16 cellular contexts compared by ENCODE assay signal in the genomic region with DNA sequence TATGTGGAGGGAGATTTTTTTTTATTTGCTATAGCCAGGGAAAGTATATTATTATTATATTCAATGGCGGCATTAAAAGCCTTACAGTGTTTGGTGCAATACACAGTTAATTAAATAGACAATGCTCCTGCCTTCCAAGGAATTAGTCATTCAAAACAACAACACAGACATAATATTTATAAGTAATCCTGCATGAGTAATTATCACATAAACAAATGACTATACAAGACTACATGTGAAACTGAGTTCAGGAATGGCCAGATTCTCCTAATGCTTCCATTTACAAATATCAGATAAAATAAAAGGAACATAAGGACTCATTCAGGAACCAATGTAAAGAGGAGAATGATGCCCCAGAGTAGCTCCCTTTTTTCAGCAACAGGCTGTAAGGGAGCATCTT. TPM values are rescaled to one million over a fixed set of nuclear protein-coding genes. Genes with fewer than 3 reads are reported as not detected.
DNase-seq lines count a peak whose midpoint lies in the region; FAIRE-seq and TF ChIP-seq lines count a peak whose summit lies in the region.
"Had no signal": no experiment of that assay in that cellular context is flagged by ENCODE, and none has a peak within 500 bp of the region (broad histone marks: within the 10 kb centered on the region; RNA-seq: fewer than 3 reads in every experiment).

No MANE protein-coding gene starts in this region.

- POLR2A ChIA-PET in SK-N-SH (lab: Yijun Ruan, JAX) (interaction anchor here (1.6 kb wide), 1 partner anchor 10 kb away, joined by 7 read pairs; the partner anchor contains the start of gene RC3H1), A673 (lab: Charles Lee; ENCODE audit: low non-redundant PET) (no interaction called here)

- no peaks in the 10 kb centered on the region for H3K4me1 Mint-ChIP-seq in Calu3 (ENCODE audit: low read depth, unreplicated experiment)
- H3K4me1 Mint-ChIP-seq: B cell; CD4-positive, alpha-beta memory T cell had no signal

- H3K27ac Mint-ChIP-seq in Calu3 (ENCODE audit: unreplicated experiment): no peak overlapping the region
- H3K27ac Mint-ChIP-seq: B cell; CD4-positive, alpha-beta memory T cell had no signal

- no peaks in the 10 kb centered on the region for H3K27me3 ChIP-seq in bronchial epithelial cell (ENCODE audit: control insufficient read depth, insufficient read depth, low read length)
- no peaks in the 10 kb centered on the region for H3K27me3 ChIP-seq in SK-N-SH (ENCODE audit: insufficient read depth)
- no peaks in the 10 kb centered on the region for H3K27me3 ChIP-seq in A673 (replicated peaks; ENCODE audit: insufficient read depth, low read depth, low read length, poor library complexity)

- no peaks in the 10 kb centered on the region; a peak in 1 of 4 replicates for H3K4me1 ChIP-seq in SK-N-SH (ENCODE audit: control insufficient read depth in 1 of 2, insufficient read depth in 2 of 2, low read depth in 1 of 2, low read length in 1 of 2)
- H3K4me1 ChIP-seq in A673 (ENCODE audit: insufficient read depth, low read length, poor library complexity, severe bottlenecking): peaks cover 8% of the 10 kb centered on the region

- TF ChIP-seq RAD21 in SK-N-SH (IDR thresholded peaks at IDR 0.05; ENCODE audit: low read length): no peak

- no TSS peak for BruUV-seq in A673 (replicated peaks; lab: Mats Ljungman, UMichigan)
- no TSS peak for BruUV-seq in Calu3 (replicated peaks; lab: Mats Ljungman, UMichigan)

- H2AFZ ChIP-seq in SK-N-SH (ENCODE audit: low read depth): no peak overlapping the region

- no peak overlapping the region for H3K9ac ChIP-seq in SK-N-SH

- H3K4me3 Mint-ChIP-seq in Calu3 (ENCODE audit: low read depth, unreplicated experiment): no peak overlapping the region
- H3K4me3 Mint-ChIP-seq: B cell; CD4-positive, alpha-beta memory T cell had no signal

- no peak for TF ChIP-seq CTCF in bronchial epithelial cell (IDR thresholded peaks at IDR 0.05; ENCODE audit: insufficient read depth, low read length, severe bottlenecking)
- TF ChIP-seq CTCF in SK-N-SH (IDR thresholded peaks at IDR 0.05): no peak
- no peak for TF ChIP-seq CTCF in A673 (conservative IDR thresholded peaks at IDR 0.05; ENCODE audit: low read depth, low read length)
- no peak for TF ChIP-seq CTCF in Calu3 (IDR thresholded peaks at IDR 0.05; ENCODE audit: unreplicated experiment)

- intact Hi-C loops in A673 (cut with micrococcal nuclease; ENCODE audit: unreplicated experiment) (no loop called here), Calu3 (cut with micrococcal nuclease; ENCODE audit: unreplicated experiment) (no loop called here)

- H3K27ac ChIP-seq in SK-N-SH (ENCODE audit: low read depth in 2 of 2, low read length in 1 of 2) (no peak overlapping the region), A673 (ENCODE audit: low read depth, low read length, poor library complexity, severe bottlenecking) (no peak overlapping the region)
- H3K27ac ChIP-seq: 22Rv1 had no signal

- H3K36me3 ChIP-seq in bronchial epithelial cell (ENCODE audit: control insufficient read depth, insufficient read depth, low read length) (no peaks in the 10 kb centered on the region), SK-N-SH (replicated peaks in 1 of 2; ENCODE audit: control insufficient read depth in 1 of 2, insufficient read depth in 2 of 2, low read length in 1 of 2) (no peaks in the 10 kb centered on the region), A673 (ENCODE audit: insufficient read depth, low read length, poor library complexity, severe bottlenecking) (no peaks in the 10 kb centered on the region)

- DNase-seq in AG08395 (ENCODE audit: low spot score) (peak; percentile 3), HCEC 1CT (peak; percentile 65), bronchial epithelial cell (ENCODE audit: low read depth) (peak; percentile 38), iris pigment epithelial cell (ENCODE audit: low read depth) (peak; percentile 35), HTR-8/SVneo (ENCODE audit: insufficient read length, low spot score) (no peak), SK-N-SH (no peak), A673 (ENCODE audit: low spot score) (no peak), Calu3 (no peak)
- DNase-seq: C1 segment of cervical spinal cord; CD4-positive, alpha-beta memory T cell; DND-41; GF-D8; H7 had no signal

- no peaks in the 10 kb centered on the region for H3F3A ChIP-seq in SK-N-SH (replicated peaks; ENCODE audit: insufficient read depth)

- H3K9me2 ChIP-seq in SK-N-SH: no peaks in the 10 kb centered on the region

- H3K27me3 Mint-ChIP-seq in Calu3 (ENCODE audit: unreplicated experiment): no peaks in the 10 kb centered on the region

- no peaks in the 10 kb centered on the region for H3K9me3 Mint-ChIP-seq in Calu3 (ENCODE audit: low read depth, unreplicated experiment)
- H3K9me3 Mint-ChIP-seq: CD4-positive, alpha-beta memory T cell had no signal

- H3K36me3 Mint-ChIP-seq in Calu3 (ENCODE audit: insufficient read depth, unreplicated experiment): no peaks in the 10 kb centered on the region
- H3K36me3 Mint-ChIP-seq: CD4-positive, alpha-beta memory T cell had no signal

- CTCF ChIA-PET in SK-N-SH (lab: Yijun Ruan, JAX) (no interaction called here), A673 (lab: Charles Lee) (no interaction called here), Calu3 (lab: Charles Lee) (no interaction called here)

- 93% methylated on average over 1 of the region's 1 CpG for WGBS in SK-N-SH (ENCODE audit: low lambda C conversion rate)

- H3K9me3 ChIP-seq in SK-N-SH (no peaks in the 10 kb centered on the region), A673 (ENCODE audit: low read depth, low read length, poor library complexity, severe bottlenecking) (no peaks in the 10 kb centered on the region)

- H3K4me2 ChIP-seq in SK-N-SH: no peak overlapping the region

- H4K20me1 ChIP-seq in SK-N-SH (ENCODE audit: insufficient read depth): no peaks in the 10 kb centered on the region

- H3K4me3 ChIP-seq in bronchial epithelial cell (ENCODE audit: low read depth, low read length) (no peak overlapping the region), SK-N-SH (ENCODE audit: low read depth in 2 of 2, low read length in 1 of 2) (no peak overlapping the region), A673 (ENCODE audit: low read depth, low read length, poor library complexity, severe bottlenecking) (no peak overlapping the region)

- H3K79me2 ChIP-seq in SK-N-SH (ENCODE audit: insufficient read depth): no peaks in the 10 kb centered on the region

- FAIRE-seq in bronchial epithelial cell (lab: Jason Lieb, UNC) (no peak), HTR-8/SVneo (lab: Jason Lieb, UNC) (no peak)
- FAIRE-seq: HepG2 had no signal

- TF ChIP-seq EP300 in SK-N-SH (IDR thresholded peaks at IDR 0.05; ENCODE audit: borderline replicate concordance in 1 of 2, low read depth in 1 of 2, low read length in 1 of 2): no peak

TF ChIP-seq in SK-N-SH, 30 proteins besides CTCF, POLR2A, EP300 and RAD21:
- no peak for TF ChIP-seq YY1 (IDR thresholded peaks at IDR 0.05; ENCODE audit: low read depth)
- TF ChIP-seq USF2 (IDR thresholded peaks at IDR 0.05; ENCODE audit: borderline replicate concordance, low read depth, low read length): no peak
- TF ChIP-seq NFIC (IDR thresholded peaks at IDR 0.05; ENCODE audit: borderline replicate concordance): no peak
- no peak for TF ChIP-seq RFX5 (IDR thresholded peaks at IDR 0.05; ENCODE audit: low read length)
- TF ChIP-seq RCOR1 (IDR thresholded peaks at IDR 0.05; ENCODE audit: low read length): no peak
- TF ChIP-seq NRF1 (IDR thresholded peaks at IDR 0.05; ENCODE audit: low read depth, low read length): no peak
- no peak for TF ChIP-seq FOSL2 (IDR thresholded peaks at IDR 0.05; ENCODE audit: borderline replicate concordance, low read depth)
- no peak for TF ChIP-seq POLR2AphosphoS5 (IDR thresholded peaks at IDR 0.05; ENCODE audit: low read depth, low read length)
- TF ChIP-seq ELF1 (IDR thresholded peaks at IDR 0.05): no peak
- no peak for TF ChIP-seq PBX3 (IDR thresholded peaks at IDR 0.05)
- no peak for TF ChIP-seq SMC3 (IDR thresholded peaks at IDR 0.05; ENCODE audit: low read depth, low read length)
- TF ChIP-seq, protein P1, sequence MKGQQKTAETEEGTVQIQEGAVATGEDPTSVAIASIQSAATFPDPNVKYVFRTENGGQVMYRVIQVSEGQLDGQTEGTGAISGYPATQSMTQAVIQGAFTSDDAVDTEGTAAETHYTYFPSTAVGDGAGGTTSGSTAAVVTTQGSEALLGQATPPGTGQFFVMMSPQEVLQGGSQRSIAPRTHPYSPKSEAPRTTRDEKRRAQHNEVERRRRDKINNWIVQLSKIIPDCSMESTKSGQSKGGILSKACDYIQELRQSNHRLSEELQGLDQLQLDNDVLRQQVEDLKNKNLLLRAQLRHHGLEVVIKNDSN (IDR thresholded peaks at IDR 0.05; ENCODE audit: borderline replicate concordance, low read depth): no peak
- no peak for TF ChIP-seq TAF1 (IDR thresholded peaks at IDR 0.05; ENCODE audit: borderline replicate concordance, low read depth, low read length)
- TF ChIP-seq TCF12 (IDR thresholded peaks at IDR 0.05): no peak
- no peak for TF ChIP-seq CHD2 (IDR thresholded peaks at IDR 0.05; ENCODE audit: low read length, partially characterized antibody)
- TF ChIP-seq JUND (IDR thresholded peaks at IDR 0.05): no peak

RNA-seq across cellular contexts. Expression of gene RC3H1, which starts 10.7 kb away (rescaled TPM):
- total RNA-seq in bronchial epithelial cell (8.2 and 10.4 TPM in 2 replicates), A673 (2021) (27.2 and 28.0 TPM in 2 replicates), Calu3 (2022) (42.1 and 44.2 TPM in 2 replicates)
- polyA plus RNA-seq in SK-N-SH (2012; rRNA removed): 2.9 and 3.3 TPM in 2 replicates
- polyA plus RNA-seq in SK-N-SH (2012; cell fraction: cytosol; rRNA removed): 2.3 TPM in 2 replicates
- polyA plus RNA-seq in SK-N-SH (2012; cell fraction: nucleus; rRNA removed): 2.3 and 6.7 TPM in 2 replicates

Comparison
In these comparisons a context has a peak if more than half of its experiments do, and no peak if none do; other contexts are left out.
1. DNase-seq: peak in AG08395 (single experiment), HCEC 1CT (single experiment), bronchial epithelial cell (single experiment) and iris pigment epithelial cell (single experiment); none in HTR-8/SVneo (single experiment), SK-N-SH (single experiment), A673 (single experiment) and Calu3 (single experiment).